In the genomic region with DNA sequence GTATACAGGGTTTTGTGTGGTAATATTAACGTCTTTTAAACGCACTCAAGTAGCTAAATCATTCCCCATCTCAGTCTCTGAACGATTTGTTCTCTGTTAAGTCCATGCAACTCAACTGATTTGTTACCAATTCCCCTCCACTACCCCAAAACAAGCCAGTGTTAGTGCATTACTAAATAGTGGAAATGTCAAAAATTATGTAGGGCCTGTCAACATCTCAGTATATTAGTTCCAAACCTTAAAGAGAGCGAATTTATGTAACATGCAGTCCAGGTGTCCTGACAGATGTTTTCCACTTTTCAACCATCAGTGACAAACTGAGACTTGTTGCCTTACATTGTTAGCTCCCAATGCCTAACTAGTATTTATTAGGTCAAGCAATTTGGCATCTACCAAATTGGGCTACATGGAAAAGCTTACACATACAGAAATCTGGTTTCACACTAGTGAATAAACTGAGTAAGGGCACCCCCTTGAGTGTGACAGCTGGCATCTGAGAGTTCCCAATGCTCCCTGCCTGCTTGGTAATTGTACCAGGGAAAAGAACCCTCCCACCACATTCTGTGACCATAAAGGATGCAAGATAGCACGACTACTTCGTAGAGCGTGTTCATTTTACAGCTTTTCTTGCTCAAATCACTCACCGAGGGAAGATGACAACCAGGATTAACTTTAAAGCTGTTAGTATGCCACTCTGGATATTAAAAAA, we compare ENCODE assay signal across 1 cellular context.
TF ChIP-seq lines count a peak whose summit lies in the region.

No MANE protein-coding gene starts in this region.

TF ChIP-seq in GM12878, 131 proteins besides CTCF, POLR2A, EP300 and RAD21 (continued from another document and continues in another):
- TF ChIP-seq IKZF2 (IDR thresholded peaks at IDR 0.05) (no peak), POU2F2 (IDR thresholded peaks at IDR 0.05; ENCODE audit: borderline replicate concordance, low read depth, low read length) (peak; percentile 69; the same call in 1 of the 3 replicates), BACH1 (IDR thresholded peaks at IDR 0.05; ENCODE audit: borderline replicate concordance) (peak; percentile 89), NFIC (IDR thresholded peaks at IDR 0.05; ENCODE audit: low read depth, low read length) (no peak; the same call in 1 of the 2 replicates), SREBF1 (IDR thresholded peaks at IDR 0.05; ENCODE audit: low read length) (no peak), CBX5 (IDR thresholded peaks at IDR 0.05; ENCODE audit: low read depth) (no peak), POLR2AphosphoS5 (IDR thresholded peaks at IDR 0.05; ENCODE audit: low read length) (peak; percentile 89), SIX5 (IDR thresholded peaks at IDR 0.05; ENCODE audit: low read depth, low read length, severe bottlenecking) (no peak), TBL1XR1 (IDR thresholded peaks at IDR 0.05; ENCODE audit: low read depth, low read length) (no peak), PAX8 (IDR thresholded peaks at IDR 0.05) (no peak), ETV6 (conservative IDR thresholded peaks at IDR 0.05 in 1 of 2, IDR thresholded peaks at IDR 0.05 in 1 of 2; ENCODE audit: borderline replicate concordance in 1 of 2, low read depth in 1 of 2) (no peak), BHLHE40 (IDR thresholded peaks at IDR 0.05; ENCODE audit: borderline replicate concordance in 1 of 2, low read depth in 2 of 2, low read length in 1 of 2) (no peak), WRNIP1 (IDR thresholded peaks at IDR 0.05; ENCODE audit: borderline replicate concordance, low read depth, low read length) (no peak), JUNB (IDR thresholded peaks at IDR 0.05) (no peak), SMARCA5 (IDR thresholded peaks at IDR 0.05) (no peak), FOXM1 (IDR thresholded peaks at IDR 0.05; ENCODE audit: low read depth, low read length) (peak; percentile 36), RBBP5 (conservative IDR thresholded peaks at IDR 0.05) (no peak), CBX3 (IDR thresholded peaks at IDR 0.05; ENCODE audit: borderline replicate concordance, low read depth) (no peak), ZBED1 (IDR thresholded peaks at IDR 0.05; ENCODE audit: borderline replicate concordance) (peak; percentile 69), SMAD5 (IDR thresholded peaks at IDR 0.05; ENCODE audit: low read depth) (no peak; the same call in 1 of the 2 replicates), NR2F1 (conservative IDR thresholded peaks at IDR 0.05) (no peak), EGR1 (IDR thresholded peaks at IDR 0.05; ENCODE audit: borderline replicate concordance in 1 of 2, low read depth in 2 of 2, low read length in 2 of 2) (0 out of 3 replicates have a peak, but pooled peaks of 1 of the 2 experiments have one; percentile 22), BMI1 (IDR thresholded peaks at IDR 0.05; ENCODE audit: borderline replicate concordance) (peak; percentile 19), PML (IDR thresholded peaks at IDR 0.05; ENCODE audit: low read length) (no peak; the same call in none of the 2 replicates), IKZF1 (conservative IDR thresholded peaks at IDR 0.05) (no peak), IRF4 (IDR thresholded peaks at IDR 0.05; ENCODE audit: low read depth, low read length) (no peak), ATF7 (IDR thresholded peaks at IDR 0.05; ENCODE audit: low read depth) (no peak), HDGF (IDR thresholded peaks at IDR 0.05) (no peak), RUNX3 (IDR thresholded peaks at IDR 0.05; ENCODE audit: low read length) (no peak), STAT1 (conservative IDR thresholded peaks at IDR 0.05) (no peak), NFYA (IDR thresholded peaks at IDR 0.05; ENCODE audit: borderline replicate concordance, low read depth, low read length) (no peak)
- TF ChIP-seq, protein P1, sequence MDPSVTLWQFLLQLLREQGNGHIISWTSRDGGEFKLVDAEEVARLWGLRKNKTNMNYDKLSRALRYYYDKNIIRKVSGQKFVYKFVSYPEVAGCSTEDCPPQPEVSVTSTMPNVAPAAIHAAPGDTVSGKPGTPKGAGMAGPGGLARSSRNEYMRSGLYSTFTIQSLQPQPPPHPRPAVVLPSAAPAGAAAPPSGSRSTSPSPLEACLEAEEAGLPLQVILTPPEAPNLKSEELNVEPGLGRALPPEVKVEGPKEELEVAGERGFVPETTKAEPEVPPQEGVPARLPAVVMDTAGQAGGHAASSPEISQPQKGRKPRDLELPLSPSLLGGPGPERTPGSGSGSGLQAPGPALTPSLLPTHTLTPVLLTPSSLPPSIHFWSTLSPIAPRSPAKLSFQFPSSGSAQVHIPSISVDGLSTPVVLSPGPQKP (IDR thresholded peaks at IDR 0.05; ENCODE audit: low read depth, low read length): no peak
- TF ChIP-seq, protein P2, sequence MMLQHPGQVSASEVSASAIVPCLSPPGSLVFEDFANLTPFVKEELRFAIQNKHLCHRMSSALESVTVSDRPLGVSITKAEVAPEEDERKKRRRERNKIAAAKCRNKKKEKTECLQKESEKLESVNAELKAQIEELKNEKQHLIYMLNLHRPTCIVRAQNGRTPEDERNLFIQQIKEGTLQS (IDR thresholded peaks at IDR 0.05; ENCODE audit: borderline replicate concordance, extremely low read depth, low read depth, low read length): no peak
- TF ChIP-seq, protein P3, sequence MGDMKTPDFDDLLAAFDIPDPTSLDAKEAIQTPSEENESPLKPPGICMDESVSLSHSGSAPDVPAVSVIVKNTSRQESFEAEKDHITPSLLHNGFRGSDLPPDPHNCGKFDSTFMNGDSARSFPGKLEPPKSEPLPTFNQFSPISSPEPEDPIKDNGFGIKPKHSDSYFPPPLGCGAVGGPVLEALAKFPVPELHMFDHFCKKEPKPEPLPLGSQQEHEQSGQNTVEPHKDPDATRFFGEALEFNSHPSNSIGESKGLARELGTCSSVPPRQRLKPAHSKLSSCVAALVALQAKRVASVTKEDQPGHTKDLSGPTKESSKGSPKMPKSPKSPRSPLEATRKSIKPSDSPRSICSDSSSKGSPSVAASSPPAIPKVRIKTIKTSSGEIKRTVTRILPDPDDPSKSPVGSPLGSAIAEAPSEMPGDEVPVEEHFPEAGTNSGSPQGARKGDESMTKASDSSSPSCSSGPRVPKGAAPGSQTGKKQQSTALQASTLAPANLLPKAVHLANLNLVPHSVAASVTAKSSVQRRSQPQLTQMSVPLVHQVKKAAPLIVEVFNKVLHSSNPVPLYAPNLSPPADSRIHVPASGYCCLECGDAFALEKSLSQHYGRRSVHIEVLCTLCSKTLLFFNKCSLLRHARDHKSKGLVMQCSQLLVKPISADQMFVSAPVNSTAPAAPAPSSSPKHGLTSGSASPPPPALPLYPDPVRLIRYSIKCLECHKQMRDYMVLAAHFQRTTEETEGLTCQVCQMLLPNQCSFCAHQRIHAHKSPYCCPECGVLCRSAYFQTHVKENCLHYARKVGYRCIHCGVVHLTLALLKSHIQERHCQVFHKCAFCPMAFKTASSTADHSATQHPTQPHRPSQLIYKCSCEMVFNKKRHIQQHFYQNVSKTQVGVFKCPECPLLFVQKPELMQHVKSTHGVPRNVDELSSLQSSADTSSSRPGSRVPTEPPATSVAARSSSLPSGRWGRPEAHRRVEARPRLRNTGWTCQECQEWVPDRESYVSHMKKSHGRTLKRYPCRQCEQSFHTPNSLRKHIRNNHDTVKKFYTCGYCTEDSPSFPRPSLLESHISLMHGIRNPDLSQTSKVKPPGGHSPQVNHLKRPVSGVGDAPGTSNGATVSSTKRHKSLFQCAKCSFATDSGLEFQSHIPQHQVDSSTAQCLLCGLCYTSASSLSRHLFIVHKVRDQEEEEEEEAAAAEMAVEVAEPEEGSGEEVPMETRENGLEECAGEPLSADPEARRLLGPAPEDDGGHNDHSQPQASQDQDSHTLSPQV (IDR thresholded peaks at IDR 0.05): no peak
- TF ChIP-seq, protein P4, sequence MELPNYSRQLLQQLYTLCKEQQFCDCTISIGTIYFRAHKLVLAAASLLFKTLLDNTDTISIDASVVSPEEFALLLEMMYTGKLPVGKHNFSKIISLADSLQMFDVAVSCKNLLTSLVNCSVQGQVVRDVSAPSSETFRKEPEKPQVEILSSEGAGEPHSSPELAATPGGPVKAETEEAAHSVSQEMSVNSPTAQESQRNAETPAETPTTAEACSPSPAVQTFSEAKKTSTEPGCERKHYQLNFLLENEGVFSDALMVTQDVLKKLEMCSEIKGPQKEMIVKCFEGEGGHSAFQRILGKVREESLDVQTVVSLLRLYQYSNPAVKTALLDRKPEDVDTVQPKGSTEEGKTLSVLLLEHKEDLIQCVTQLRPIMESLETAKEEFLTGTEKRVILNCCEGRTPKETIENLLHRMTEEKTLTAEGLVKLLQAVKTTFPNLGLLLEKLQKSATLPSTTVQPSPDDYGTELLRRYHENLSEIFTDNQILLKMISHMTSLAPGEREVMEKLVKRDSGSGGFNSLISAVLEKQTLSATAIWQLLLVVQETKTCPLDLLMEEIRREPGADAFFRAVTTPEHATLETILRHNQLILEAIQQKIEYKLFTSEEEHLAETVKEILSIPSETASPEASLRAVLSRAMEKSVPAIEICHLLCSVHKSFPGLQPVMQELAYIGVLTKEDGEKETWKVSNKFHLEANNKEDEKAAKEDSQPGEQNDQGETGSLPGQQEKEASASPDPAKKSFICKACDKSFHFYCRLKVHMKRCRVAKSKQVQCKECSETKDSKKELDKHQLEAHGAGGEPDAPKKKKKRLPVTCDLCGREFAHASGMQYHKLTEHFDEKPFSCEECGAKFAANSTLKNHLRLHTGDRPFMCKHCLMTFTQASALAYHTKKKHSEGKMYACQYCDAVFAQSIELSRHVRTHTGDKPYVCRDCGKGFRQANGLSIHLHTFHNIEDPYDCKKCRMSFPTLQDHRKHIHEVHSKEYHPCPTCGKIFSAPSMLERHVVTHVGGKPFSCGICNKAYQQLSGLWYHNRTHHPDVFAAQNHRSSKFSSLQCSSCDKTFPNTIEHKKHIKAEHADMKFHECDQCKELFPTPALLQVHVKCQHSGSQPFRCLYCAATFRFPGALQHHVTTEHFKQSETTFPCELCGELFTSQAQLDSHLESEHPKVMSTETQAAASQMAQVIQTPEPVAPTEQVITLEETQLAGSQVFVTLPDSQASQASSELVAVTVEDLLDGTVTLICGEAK (IDR thresholded peaks at IDR 0.05; ENCODE audit: borderline replicate concordance): no peak
- TF ChIP-seq, protein P5, sequence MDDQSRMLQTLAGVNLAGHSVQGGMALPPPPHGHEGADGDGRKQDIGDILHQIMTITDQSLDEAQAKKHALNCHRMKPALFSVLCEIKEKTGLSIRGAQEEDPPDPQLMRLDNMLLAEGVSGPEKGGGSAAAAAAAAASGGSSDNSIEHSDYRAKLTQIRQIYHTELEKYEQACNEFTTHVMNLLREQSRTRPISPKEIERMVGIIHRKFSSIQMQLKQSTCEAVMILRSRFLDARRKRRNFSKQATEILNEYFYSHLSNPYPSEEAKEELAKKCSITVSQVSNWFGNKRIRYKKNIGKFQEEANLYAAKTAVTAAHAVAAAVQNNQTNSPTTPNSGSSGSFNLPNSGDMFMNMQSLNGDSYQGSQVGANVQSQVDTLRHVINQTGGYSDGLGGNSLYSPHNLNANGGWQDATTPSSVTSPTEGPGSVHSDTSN (IDR thresholded peaks at IDR 0.05; ENCODE audit: insufficient replicate concordance, low read depth, low read length): no peak
- TF ChIP-seq, protein P6, sequence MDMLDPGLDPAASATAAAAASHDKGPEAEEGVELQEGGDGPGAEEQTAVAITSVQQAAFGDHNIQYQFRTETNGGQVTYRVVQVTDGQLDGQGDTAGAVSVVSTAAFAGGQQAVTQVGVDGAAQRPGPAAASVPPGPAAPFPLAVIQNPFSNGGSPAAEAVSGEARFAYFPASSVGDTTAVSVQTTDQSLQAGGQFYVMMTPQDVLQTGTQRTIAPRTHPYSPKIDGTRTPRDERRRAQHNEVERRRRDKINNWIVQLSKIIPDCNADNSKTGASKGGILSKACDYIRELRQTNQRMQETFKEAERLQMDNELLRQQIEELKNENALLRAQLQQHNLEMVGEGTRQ (IDR thresholded peaks at IDR 0.05; ENCODE audit: borderline replicate concordance, low read depth, low read length): no peak
- TF ChIP-seq, protein P7, sequence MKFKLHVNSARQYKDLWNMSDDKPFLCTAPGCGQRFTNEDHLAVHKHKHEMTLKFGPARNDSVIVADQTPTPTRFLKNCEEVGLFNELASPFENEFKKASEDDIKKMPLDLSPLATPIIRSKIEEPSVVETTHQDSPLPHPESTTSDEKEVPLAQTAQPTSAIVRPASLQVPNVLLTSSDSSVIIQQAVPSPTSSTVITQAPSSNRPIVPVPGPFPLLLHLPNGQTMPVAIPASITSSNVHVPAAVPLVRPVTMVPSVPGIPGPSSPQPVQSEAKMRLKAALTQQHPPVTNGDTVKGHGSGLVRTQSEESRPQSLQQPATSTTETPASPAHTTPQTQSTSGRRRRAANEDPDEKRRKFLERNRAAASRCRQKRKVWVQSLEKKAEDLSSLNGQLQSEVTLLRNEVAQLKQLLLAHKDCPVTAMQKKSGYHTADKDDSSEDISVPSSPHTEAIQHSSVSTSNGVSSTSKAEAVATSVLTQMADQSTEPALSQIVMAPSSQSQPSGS (IDR thresholded peaks at IDR 0.05; ENCODE audit: low read length): peak; percentile 81
- TF ChIP-seq, protein P8, sequence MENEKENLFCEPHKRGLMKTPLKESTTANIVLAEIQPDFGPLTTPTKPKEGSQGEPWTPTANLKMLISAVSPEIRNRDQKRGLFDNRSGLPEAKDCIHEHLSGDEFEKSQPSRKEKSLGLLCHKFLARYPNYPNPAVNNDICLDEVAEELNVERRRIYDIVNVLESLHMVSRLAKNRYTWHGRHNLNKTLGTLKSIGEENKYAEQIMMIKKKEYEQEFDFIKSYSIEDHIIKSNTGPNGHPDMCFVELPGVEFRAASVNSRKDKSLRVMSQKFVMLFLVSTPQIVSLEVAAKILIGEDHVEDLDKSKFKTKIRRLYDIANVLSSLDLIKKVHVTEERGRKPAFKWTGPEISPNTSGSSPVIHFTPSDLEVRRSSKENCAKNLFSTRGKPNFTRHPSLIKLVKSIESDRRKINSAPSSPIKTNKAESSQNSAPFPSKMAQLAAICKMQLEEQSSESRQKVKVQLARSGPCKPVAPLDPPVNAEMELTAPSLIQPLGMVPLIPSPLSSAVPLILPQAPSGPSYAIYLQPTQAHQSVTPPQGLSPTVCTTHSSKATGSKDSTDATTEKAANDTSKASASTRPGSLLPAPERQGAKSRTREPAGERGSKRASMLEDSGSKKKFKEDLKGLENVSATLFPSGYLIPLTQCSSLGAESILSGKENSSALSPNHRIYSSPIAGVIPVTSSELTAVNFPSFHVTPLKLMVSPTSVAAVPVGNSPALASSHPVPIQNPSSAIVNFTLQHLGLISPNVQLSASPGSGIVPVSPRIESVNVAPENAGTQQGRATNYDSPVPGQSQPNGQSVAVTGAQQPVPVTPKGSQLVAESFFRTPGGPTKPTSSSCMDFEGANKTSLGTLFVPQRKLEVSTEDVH (IDR thresholded peaks at IDR 0.05; ENCODE audit: low read depth, partially characterized antibody): peak; percentile 55
